In genomic region chr3:87503901-87504498, GRCh38 we compare ENCODE assay signal across 8 cellular contexts.
DNase-seq lines count a peak whose midpoint lies in the region; ATAC-seq, FAIRE-seq and TF ChIP-seq lines count a peak whose summit lies in the region.
"Had no signal": no experiment of that assay in that cellular context is flagged by ENCODE, and none has a peak within 500 bp of the region (broad histone marks: within the 10 kb centered on the region; RNA-seq: fewer than 3 reads in every experiment).

No MANE protein-coding gene starts in this region.

- 36 to 46% methylated on average over 8 of the region's 8 CpGs for WGBS in aorta, 2 donors

- no peaks in the 10 kb centered on the region for H3K4me1 ChIP-seq in aorta (ENCODE audit: control insufficient read depth in 1 of 2, insufficient read depth in 2 of 2, low read length in 2 of 2)

- no peaks in the 10 kb centered on the region for H3K9me3 Mint-ChIP-seq in mesothelial cell of epicardium
- H3K9me3 Mint-ChIP-seq: stimulated activated naive CD8-positive, alpha-beta T cell treated with anti-CD3 and anti-CD28 coated beads, Interleukin-15, Interleukin-2, amounts not matched to agents 100 ng/mL and 50 ng/mL, for 24 hours had no signal

- H3K4me3 Mint-ChIP-seq in mesothelial cell of epicardium, result no peak overlapping the region
- H3K4me3 Mint-ChIP-seq: stimulated activated naive CD8-positive, alpha-beta T cell treated with anti-CD3 and anti-CD28 coated beads, Interleukin-15, Interleukin-2, amounts not matched to agents 100 ng/mL and 50 ng/mL, for 24 hours had no signal

- peak; percentile 81 for FAIRE-seq in G401.6 (lab: Jason Lieb, UNC)

- ATAC-seq in GM21381 (IDR thresholded peaks at IDR 0.05; ENCODE audit: unreplicated experiment), result peak; percentile 82
- peak; percentile 83 for ATAC-seq in HG03521 (IDR thresholded peaks at IDR 0.05; ENCODE audit: unreplicated experiment)
- ATAC-seq in aorta (ENCODE audit: low FRiP score), result no peak

- H3K4me3 ChIP-seq in aorta (ENCODE audit: low read length in 2 of 2), result no peak overlapping the region

- H3K27me3 ChIP-seq in aorta (ENCODE audit: control insufficient read depth in 1 of 2, insufficient read depth in 2 of 2, low read length in 1 of 2), result no peaks in the 10 kb centered on the region

- no peak overlapping the region for H3K27ac Mint-ChIP-seq in mesothelial cell of epicardium
- H3K27ac Mint-ChIP-seq: stimulated activated naive CD8-positive, alpha-beta T cell treated with anti-CD3 and anti-CD28 coated beads, Interleukin-15, Interleukin-2, amounts not matched to agents 100 ng/mL and 50 ng/mL, for 24 hours had no signal

- peaks cover 2% of the 10 kb centered on the region for H3K4me1 Mint-ChIP-seq in mesothelial cell of epicardium

- intact Hi-C loops in aorta (cut with DNase I), result no loop called here

- no peaks in the 10 kb centered on the region for H3K36me3 ChIP-seq in aorta (ENCODE audit: control insufficient read depth in 1 of 2, insufficient read depth in 2 of 2, low read length in 1 of 2)

- H3K9me3 ChIP-seq in aorta (ENCODE audit: control insufficient read depth, low read length), result no peaks in the 10 kb centered on the region

- no peaks in the 10 kb centered on the region for H3K36me3 Mint-ChIP-seq in mesothelial cell of epicardium

- peak; percentile 84 for TF ChIP-seq CTCF in mesothelial cell of epicardium (IDR thresholded peaks at IDR 0.05; ENCODE audit: unreplicated experiment)

- no peaks in the 10 kb centered on the region for H3K27me3 Mint-ChIP-seq in mesothelial cell of epicardium (ENCODE audit: low read depth)
- H3K27me3 Mint-ChIP-seq: stimulated activated naive CD8-positive, alpha-beta T cell treated with anti-CD3 and anti-CD28 coated beads, Interleukin-15, Interleukin-2, amounts not matched to agents 100 ng/mL and 50 ng/mL, for 24 hours had no signal

- DNase-seq in NOMO-1 (lab: John Stamatoyannopoulos, UW; ENCODE audit: unreplicated experiment in 2 of 2), result peak; percentile 1 to 21
- peak; percentile 55 for DNase-seq in cerebellar cortex (ENCODE audit: low spot score)
- DNase-seq in mesothelial cell of epicardium (ENCODE audit: low spot score in 2 of 2, unreplicated experiment in 2 of 2), result no peak
- no peak for DNase-seq in aorta

- no peak overlapping the region for H3K27ac ChIP-seq in aorta (ENCODE audit: low read depth in 1 of 2, low read length in 2 of 2)

Comparison
In these comparisons a context has a peak if more than half of its experiments do, and no peak if none do; other contexts are left out.
1. DNase-seq: peak in NOMO-1 (2 of 2) and cerebellar cortex (single experiment); none in mesothelial cell of epicardium (0 of 2) and aorta (0 of 2).